Comparison of ENCODE assay signal across 19 cellular contexts in genomic region chr6:3122823-3123182, GRCh38. TPM values are rescaled to one million over a fixed set of nuclear protein-coding genes. Genes with fewer than 3 reads are reported as not detected.
DNase-seq lines count a peak whose midpoint lies in the region; ATAC-seq and TF ChIP-seq lines count a peak whose summit lies in the region.
"Had no signal": no experiment of that assay in that cellular context is flagged by ENCODE, and none has a peak within 500 bp of the region (broad histone marks: within the 10 kb centered on the region; RNA-seq: fewer than 3 reads in every experiment).

No MANE protein-coding gene starts in this region.

- H3K4me3 ChIP-seq in neural cell (ENCODE audit: low read length) = no peak overlapping the region
- H3K4me3 ChIP-seq in tibial nerve = no peak overlapping the region
- H3K4me3 ChIP-seq: K562 had no signal

- H3K36me3 ChIP-seq in neural cell (ENCODE audit: insufficient read depth, low read length) = no peaks in the 10 kb centered on the region
- no peaks in the 10 kb centered on the region for H3K36me3 ChIP-seq in tibial nerve
- H3K36me3 ChIP-seq: BE2C had no signal

- no peak for TF ChIP-seq EP300 in neural cell (conservative IDR thresholded peaks at IDR 0.05; ENCODE audit: poor library complexity, severe bottlenecking)
- no peak for TF ChIP-seq EP300 in tibial nerve (IDR thresholded peaks at IDR 0.05)

- WGBS in tibial nerve, 2 donors = 61 to 76% methylated on average over 8 to 9 of the region's 9 CpGs

- ATAC-seq in WTC11 = no peak
- ATAC-seq: K562 had no signal

- TF ChIP-seq POLR2A in tibial nerve (IDR thresholded peaks at IDR 0.05) = no peak

- no peak for TF ChIP-seq RAD21 in neural cell (conservative IDR thresholded peaks at IDR 0.05)

- H3K27me3 Mint-ChIP-seq in WTC11 (ENCODE audit: low read depth) = no peaks in the 10 kb centered on the region
- peaks cover 3% of the 10 kb centered on the region for H3K27me3 Mint-ChIP-seq in glutamatergic neuron (ENCODE audit: unreplicated experiment)
- H3K27me3 Mint-ChIP-seq: CD4-positive, CD25-positive, alpha-beta regulatory T cell; CD8-positive, alpha-beta memory T cell had no signal

- no peak overlapping the region for H3K4me2 ChIP-seq in neural cell (ENCODE audit: low read length)

- no peak overlapping the region for H2AFZ ChIP-seq in neural cell (ENCODE audit: low read depth, low read length)

- H3K27me3 ChIP-seq in neural cell (ENCODE audit: insufficient read depth, low read depth, low read length) (no peaks in the 10 kb centered on the region), tibial nerve (no peaks in the 10 kb centered on the region)
- H3K27me3 ChIP-seq: BE2C had no signal

- peak overlapping the region; percentile 76; the same call in 1 of the 2 replicates for H3K27ac Mint-ChIP-seq in WTC11
- peak overlapping the region; percentile 15 for H3K27ac Mint-ChIP-seq in glutamatergic neuron (ENCODE audit: unreplicated experiment)
- H3K27ac Mint-ChIP-seq: CD4-positive, CD25-positive, alpha-beta regulatory T cell had no signal

- H3K9ac ChIP-seq in neural cell (ENCODE audit: low read length) = no peak overlapping the region

- H4K20me1 ChIP-seq in neural cell (ENCODE audit: insufficient read depth) = no peaks in the 10 kb centered on the region

- TF ChIP-seq CTCF in WTC11 (IDR thresholded peaks at IDR 0.05) = no peak
- no peak for TF ChIP-seq CTCF in glutamatergic neuron (IDR thresholded peaks at IDR 0.05; ENCODE audit: partially characterized antibody, unreplicated experiment)
- no peak for TF ChIP-seq CTCF in neural cell (IDR thresholded peaks at IDR 0.05; ENCODE audit: poor library complexity, severe bottlenecking)
- no peak for TF ChIP-seq CTCF in tibial nerve (IDR thresholded peaks at IDR 0.05)

- peaks cover 20% of the 10 kb centered on the region for H3K4me1 Mint-ChIP-seq in WTC11
- H3K4me1 Mint-ChIP-seq in glutamatergic neuron (ENCODE audit: low read depth, unreplicated experiment) = peaks cover 20% of the 10 kb centered on the region

- H3K4me3 Mint-ChIP-seq in WTC11 = no peak overlapping the region
- H3K4me3 Mint-ChIP-seq in glutamatergic neuron (ENCODE audit: unreplicated experiment) = no peak overlapping the region
- H3K4me3 Mint-ChIP-seq: CD8-positive, alpha-beta memory T cell had no signal

- H3K36me3 Mint-ChIP-seq in WTC11 (peaks cover 11% of the 10 kb centered on the region), glutamatergic neuron (ENCODE audit: unreplicated experiment) (peaks cover 5% of the 10 kb centered on the region)
- H3K36me3 Mint-ChIP-seq: CD4-positive, CD25-positive, alpha-beta regulatory T cell had no signal

- DNase-seq in WTC11 (ENCODE audit: low spot score) (no peak), glutamatergic neuron (no peak), DMS153 treated with DMSO at 0.1 percent for 48 hours (lab: John Stamatoyannopoulos, UW; ENCODE audit: unreplicated experiment) (no peak), tibial nerve (ENCODE audit: low spot score in 2 of 2) (no peak), Ammon's horn (ENCODE audit: low spot score) (no peak), NCI-H128 (lab: John Stamatoyannopoulos, UW; ENCODE audit: unreplicated experiment) (no peak)
- DNase-seq: BE2C; C1 segment of cervical spinal cord; CD4-positive, CD25-positive, alpha-beta regulatory T cell; CD8-positive, alpha-beta memory T cell; COR-L47; DMS 273 treated with DMSO at 0.1 percent for 48 hours; DMS79; GDM1; HCEC 1CT; IMR-90 had no signal

- H3K9me3 ChIP-seq in neural cell (ENCODE audit: low read length) (no peaks in the 10 kb centered on the region), tibial nerve (no peaks in the 10 kb centered on the region)
- H3K9me3 ChIP-seq: BE2C had no signal

- no peaks in the 10 kb centered on the region for H3K9me3 Mint-ChIP-seq in WTC11
- H3K9me3 Mint-ChIP-seq in glutamatergic neuron (ENCODE audit: unreplicated experiment) = peaks cover 4% of the 10 kb centered on the region
- H3K9me3 Mint-ChIP-seq: CD4-positive, CD25-positive, alpha-beta regulatory T cell; CD8-positive, alpha-beta memory T cell had no signal

- peaks cover 29% of the 10 kb centered on the region for H3K79me2 ChIP-seq in neural cell (replicated peaks; ENCODE audit: insufficient read depth, low read length)

- H3F3A ChIP-seq in neural cell (ENCODE audit: insufficient read depth, low read length, poor library complexity, severe bottlenecking) = no peaks in the 10 kb centered on the region

- POLR2A ChIA-PET in WTC11 (lab: Charles Lee) = no interaction called here

- H3K27ac ChIP-seq in neural cell (ENCODE audit: low read length) = peak overlapping the region; percentile 38
- peak overlapping the region in 1 of 4 donors; percentile 47 for H3K27ac ChIP-seq in tibial nerve
- H3K27ac ChIP-seq: HL-60 had no signal

- peaks cover 0 to 24% (median 6%) of the 10 kb centered on the region in 4 donors for H3K4me1 ChIP-seq in tibial nerve

- CTCF ChIA-PET in WTC11 (lab: Charles Lee) = interaction anchor here (0.5 to 1.6 kb wide), 6 partner anchors 40 to 177 kb away, joined by 3 to 7 read pairs (median 4); partner anchors contain the start of gene PSMG4

- no peaks in the 10 kb centered on the region for H3K9me2 ChIP-seq in neural cell (ENCODE audit: insufficient read depth, low read length)

TF ChIP-seq in WTC11, 78 proteins besides CTCF, POLR2A, EP300 and RAD21 (continues in another document):
- no peak for TF ChIP-seq ZNF512 (CRISPR knock-in tag; IDR thresholded peaks at IDR 0.05; ENCODE audit: borderline replicate concordance)
- no peak for TF ChIP-seq USF1 (CRISPR knock-in tag; IDR thresholded peaks at IDR 0.05)
- no peak for TF ChIP-seq OVOL2 (CRISPR knock-in tag; IDR thresholded peaks at IDR 0.05; ENCODE audit: borderline replicate concordance)
- TF ChIP-seq TP53 (CRISPR knock-in tag; IDR thresholded peaks at IDR 0.05) = no peak

TF ChIP-seq in neural cell, 6 proteins besides CTCF, POLR2A, EP300 and RAD21:
- TF ChIP-seq SMC3 (conservative IDR thresholded peaks at IDR 0.05; ENCODE audit: poor library complexity) (no peak), EZH2 (IDR thresholded peaks at IDR 0.05; ENCODE audit: borderline replicate concordance, insufficient read depth, low read length, poor library complexity, severe bottlenecking) (no peak), TAF1 (IDR thresholded peaks at IDR 0.05; ENCODE audit: low read depth) (no peak), REST (IDR thresholded peaks at IDR 0.05; ENCODE audit: borderline replicate concordance) (no peak), MXI1 (conservative IDR thresholded peaks at IDR 0.05; ENCODE audit: poor library complexity, severe bottlenecking) (no peak), POLR2AphosphoS5 (IDR thresholded peaks at IDR 0.05) (no peak)

RNA-seq across cellular contexts. Expression of gene BPHL, which starts 4.3 kb away (rescaled TPM):
- total RNA-seq in WTC11 (2021) (29.7 to 45.5 TPM (median 43.2 TPM) in 3 replicates), glutamatergic neuron (ENCODE audit: unreplicated experiment) (72.1 TPM), tibial nerve (10 to 100 TPM in 3 of 4 donors, 1 to 10 TPM in 1; 6.7 to 21.6 (median 12.6) TPM)
- 74.9 and 85.8 TPM in 2 replicates for polyA plus RNA-seq in neural cell
- 34.6 and 36.8 TPM in 2 replicates for polyA minus RNA-seq in neural cell

RNA-seq across cellular contexts. Expression of gene TUBB2A, which starts 34.5 kb away (rescaled TPM):
- total RNA-seq in WTC11 (2021) (357 to 403 TPM (median 394 TPM) in 3 replicates), glutamatergic neuron (ENCODE audit: unreplicated experiment) (769 TPM), tibial nerve (100 to 1,000 TPM in 1 of 4 donors, 10 to 100 TPM in 3; 37.5 to 100 (median 68.0) TPM)
- 1,088 and 1,361 TPM in 2 replicates for polyA plus RNA-seq in neural cell
- 668 and 697 TPM in 2 replicates for polyA minus RNA-seq in neural cell

RNA-seq across cellular contexts. Expression of gene RIPK1, which starts 54.5 kb away (rescaled TPM):
- total RNA-seq in WTC11 (2021) (8.7 to 11.8 TPM (median 11.3 TPM) in 3 replicates), glutamatergic neuron (ENCODE audit: unreplicated experiment) (10.6 TPM), tibial nerve (10 to 100 TPM; 20.1 to 22.6 (median 21.2) TPM)
- polyA plus RNA-seq in neural cell = 8.5 and 10.4 TPM in 2 replicates
- polyA minus RNA-seq in neural cell = 5.4 and 6.5 TPM in 2 replicates
